8 cellular contexts compared by ENCODE assay signal in genomic region chr16:80466024-80466986, GRCh38.
DNase-seq lines count a peak whose midpoint lies in the region; ATAC-seq and TF ChIP-seq lines count a peak whose summit lies in the region.

No MANE protein-coding gene starts in this region.

- peak; percentile 64 for ATAC-seq in HG02610 (IDR thresholded peaks at IDR 0.05; ENCODE audit: unreplicated experiment)

- peak; percentile 75 for TF ChIP-seq CTCF in VCaP (conservative IDR thresholded peaks at IDR 0.05)
- TF ChIP-seq CTCF in breast epithelium (IDR thresholded peaks at IDR 0.05) = peak; percentile 72 to 88 (median 82)

- H3K27ac ChIP-seq in VCaP (no peak overlapping the region; the same call in 1 of the 2 replicates), breast epithelium (no peak overlapping the region)

- H3K27me3 ChIP-seq in breast epithelium = no peaks in the 10 kb centered on the region

- intact Hi-C loops in breast epithelium (cut with DNase I; ENCODE audit: low total_unique reads) = no loop called here

- H3K4me3 ChIP-seq in breast epithelium = peak overlapping the region in 1 of 3 donors; percentile 17

- peaks cover 0 to 5% of the 10 kb centered on the region in 2 donors for H3K9me3 ChIP-seq in breast epithelium

- H3K36me3 ChIP-seq in breast epithelium = no peaks in the 10 kb centered on the region

- TF ChIP-seq POLR2A in breast epithelium (IDR thresholded peaks at IDR 0.05) = no peak

- DNase-seq in DMS 273 (lab: John Stamatoyannopoulos, UW; ENCODE audit: unreplicated experiment) = peak; percentile 69
- DNase-seq in DMS 273 treated with DMSO at 0.1 percent for 48 hours (lab: John Stamatoyannopoulos, UW) = no peak
- DNase-seq in NCI-H1092 treated with DMSO at 0.1 percent for 48 hours (lab: John Stamatoyannopoulos, UW) = peak; percentile 23
- peak; percentile 48 to 61 for DNase-seq in breast epithelium (ENCODE audit: low spot score in 2 of 2)
- peak; percentile 82 for DNase-seq in inferior parietal cortex (ENCODE audit: extremely low spot score)
- peak; percentile 22 to 23 for DNase-seq in stimulated activated CD4-positive, alpha-beta T cell treated with anti-CD3 and anti-CD28 coated beads, Interleukin-15, amount 100 ng/mL, for 1 hour (ENCODE audit: low read depth in 1 of 2, low spot score in 1 of 2)

- no peaks in the 10 kb centered on the region for H3K4me1 ChIP-seq in breast epithelium
